Comparison of ENCODE assay signal across 10 cellular contexts in genomic region chr3:149532463-149533180, GRCh38. TPM values are rescaled to one million over a fixed set of nuclear protein-coding genes. Genes with fewer than 3 reads are reported as not detected.
DNase-seq lines count a peak whose midpoint lies in the region; ATAC-seq and TF ChIP-seq lines count a peak whose summit lies in the region.
"Had no signal": no experiment of that assay in that cellular context is flagged by ENCODE, and none has a peak within 500 bp of the region (broad histone marks: within the 10 kb centered on the region; RNA-seq: fewer than 3 reads in every experiment).

No MANE protein-coding gene starts in this region.

- H3K9me3 ChIP-seq in tibial artery: no peaks in the 10 kb centered on the region

- ATAC-seq in HG03442 (IDR thresholded peaks at IDR 0.05; ENCODE audit: unreplicated experiment): peak; percentile 36
- no peak for ATAC-seq in HG03457 (IDR thresholded peaks at IDR 0.05; ENCODE audit: unreplicated experiment)

- peaks cover 7% of the 10 kb centered on the region for H3K4me1 Mint-ChIP-seq in T-helper 2 cell treated with Interferon-gamma antibody and Interleukin-4, amounts not matched to agents 5 μg/mL and 100 μg/mL, for 36 hours (ENCODE audit: low read depth)
- peaks cover 24% of the 10 kb centered on the region for H3K4me1 Mint-ChIP-seq in glutamatergic neuron (ENCODE audit: low read depth, unreplicated experiment)

- no peak for DNase-seq in T-helper 2 cell treated with Interferon-gamma antibody and Interleukin-4, amounts not matched to agents 5 μg/mL and 100 μg/mL, for 36 hours (ENCODE audit: low spot score)
- DNase-seq in T-helper 2 cell (no peak), glutamatergic neuron (peak; percentile 28), tibial artery (no peak), NCI-H1436 treated with DMSO at 0.1 percent for 48 hours (lab: John Stamatoyannopoulos, UW) (no peak)
- DNase-seq in central memory CD4-positive, alpha-beta T cell: no peak
- DNase-seq: activated CD4-positive, alpha-beta T cell treated with anti-CD3 and anti-CD28 coated beads, Interleukin-2, amount 50 U/mL, for 48 hours; mesendoderm had no signal

- TF ChIP-seq CTCF in glutamatergic neuron (IDR thresholded peaks at IDR 0.05; ENCODE audit: partially characterized antibody, unreplicated experiment): no peak
- no peak for TF ChIP-seq CTCF in tibial artery (IDR thresholded peaks at IDR 0.05)

- no peaks in the 10 kb centered on the region for H3K27me3 ChIP-seq in tibial artery

- H3K4me3 Mint-ChIP-seq in T-helper 2 cell treated with Interferon-gamma antibody and Interleukin-4, amounts not matched to agents 5 μg/mL and 100 μg/mL, for 36 hours: peak overlapping the region; percentile 13
- no peak overlapping the region for H3K4me3 Mint-ChIP-seq in glutamatergic neuron (ENCODE audit: unreplicated experiment)

- H3K27me3 Mint-ChIP-seq in T-helper 2 cell treated with Interferon-gamma antibody and Interleukin-4, amounts not matched to agents 5 μg/mL and 100 μg/mL, for 36 hours (ENCODE audit: low read depth): peaks cover 10% of the 10 kb centered on the region
- peaks cover 4% of the 10 kb centered on the region for H3K27me3 Mint-ChIP-seq in glutamatergic neuron (ENCODE audit: unreplicated experiment)

- H3K36me3 Mint-ChIP-seq in T-helper 2 cell treated with Interferon-gamma antibody and Interleukin-4, amounts not matched to agents 5 μg/mL and 100 μg/mL, for 36 hours (ENCODE audit: low read depth): no peaks in the 10 kb centered on the region
- H3K36me3 Mint-ChIP-seq in glutamatergic neuron (ENCODE audit: unreplicated experiment): no peaks in the 10 kb centered on the region

- H3K9me3 Mint-ChIP-seq in T-helper 2 cell treated with Interferon-gamma antibody and Interleukin-4, amounts not matched to agents 5 μg/mL and 100 μg/mL, for 36 hours: no peaks in the 10 kb centered on the region
- H3K9me3 Mint-ChIP-seq in glutamatergic neuron (ENCODE audit: unreplicated experiment): no peaks in the 10 kb centered on the region

- H3K36me3 ChIP-seq in tibial artery: no peaks in the 10 kb centered on the region

- peak overlapping the region; percentile 64 to 66 for H3K27ac ChIP-seq in tibial artery

- peak overlapping the region in 1 of 2 donors; percentile 25 for H3K4me3 ChIP-seq in tibial artery

- intact Hi-C loops in tibial artery (cut with DNase I; ENCODE audit: low total_unique reads): no loop called here

- peaks cover 0 to 81% (median 64%) of the 10 kb centered on the region in 4 donors for H3K4me1 ChIP-seq in tibial artery

- H3K27ac Mint-ChIP-seq in T-helper 2 cell treated with Interferon-gamma antibody and Interleukin-4, amounts not matched to agents 5 μg/mL and 100 μg/mL, for 36 hours: no peak overlapping the region
- H3K27ac Mint-ChIP-seq in glutamatergic neuron (ENCODE audit: unreplicated experiment): peak overlapping the region; percentile 59

RNA-seq across cellular contexts. Expression of gene TM4SF4, which starts 58.1 kb away (rescaled TPM):
- total RNA-seq in glutamatergic neuron (ENCODE audit: unreplicated experiment): not detected
